9 cellular contexts compared by ENCODE assay signal in the genomic region with DNA sequence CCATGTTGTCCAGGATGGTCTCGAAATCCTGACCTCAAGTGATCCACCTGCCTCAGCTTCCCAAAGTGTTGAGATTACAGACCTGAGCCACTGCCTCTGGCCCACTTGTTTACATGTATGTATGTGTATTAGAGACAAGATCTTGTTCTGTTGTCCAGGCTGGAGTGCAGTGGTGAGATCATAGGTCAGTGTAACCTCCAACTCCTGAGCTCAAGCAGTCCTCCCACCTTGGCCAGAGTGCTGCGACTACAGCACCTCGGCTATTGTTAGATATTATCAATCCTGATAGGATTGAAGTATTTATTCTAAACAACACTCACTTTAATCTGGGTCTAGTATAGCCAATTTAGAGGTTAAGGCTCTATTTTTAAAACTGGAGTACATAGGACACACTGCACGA. TPM values are rescaled to one million over a fixed set of nuclear protein-coding genes. Genes with fewer than 3 reads are reported as not detected.
"Had no signal": no experiment of that assay in that cellular context is flagged by ENCODE, and none has a peak within 500 bp of the region (broad histone marks: within the 10 kb centered on the region; RNA-seq: fewer than 3 reads in every experiment).

No MANE protein-coding gene starts in this region.

- H3K4me3 Mint-ChIP-seq: IgD-negative memory B cell had no signal

- DNase-seq: IMR-90, KBM-7, KG1 had no signal

- H3K4me3 ChIP-seq: K562 had no signal

- H3K27ac ChIP-seq: HL-60 had no signal

- FAIRE-seq: HepG2, HTR-8/SVneo, K562 had no signal

- H3K9me3 Mint-ChIP-seq: IgD-negative memory B cell had no signal

- ATAC-seq: HepG2, K562 had no signal

- H3K27ac Mint-ChIP-seq: IgD-negative memory B cell had no signal

- H3K4me1 Mint-ChIP-seq: IgD-negative memory B cell had no signal

RNA-seq across cellular contexts. Expression of gene PAGE1, which starts 36.0 kb away (rescaled TPM):
- total RNA-seq: HT-29, IMR-90 had no signal
- polyA plus RNA-seq: IgD-negative memory B cell, IMR-90 had no signal
